20 cellular contexts compared by ENCODE assay signal in genomic region chr4:9486880-9487279, GRCh38. TPM values are rescaled to one million over a fixed set of nuclear protein-coding genes. Genes with fewer than 3 reads are reported as not detected.
"Had no signal": no experiment of that assay in that cellular context is flagged by ENCODE, and none has a peak within 500 bp of the region (broad histone marks: within the 10 kb centered on the region; RNA-seq: fewer than 3 reads in every experiment).

No MANE protein-coding gene starts in this region.

RNA-seq across cellular contexts. Expression of gene DEFB131A, which starts 42.7 kb away (rescaled TPM):
- total RNA-seq: activated naive CD4-positive, alpha-beta T cell treated with anti-CD3 and anti-CD28 coated beads for 36 hours; activated naive CD4-positive, alpha-beta T cell treated with anti-CD3 and anti-CD28 coated beads, Interleukin-2, amount 50 U/mL, for 72 hours; activated naive CD8-positive, alpha-beta T cell treated with anti-CD3 and anti-CD28 coated beads for 36 hours; activated naive CD8-positive, alpha-beta T cell treated with anti-CD3 and anti-CD28 coated beads, Interleukin-2, amount 10 ng/mL, durations not matched to agents 7 days and 5 days; activated T-cell treated with anti-CD3 and anti-CD28 coated beads, Interleukin-2, amount 50 U/mL, for 4 hours; activated T-cell treated with anti-CD3 and anti-CD28 coated beads, Interleukin-2, amount 50 U/mL, for 72 hours; activated T-helper 1 cell treated with anti-CD3 and anti-CD28 coated beads, Interleukin-12 subunit alpha, Interleukin-12 subunit beta, Interleukin-2, Interleukin-4 antibody, amounts not matched to agents 30 ng/mL and 10 ng/mL and 1 ng/mL, durations not matched to agents 14 hours and 24 hours and 36 hours; activated T-helper 17 cell treated with anti-CD3 and anti-CD28 coated beads, Interleukin-2, amount 50 U/mL, for 72 hours; activated T-helper 2 cell treated with anti-CD3 and anti-CD28 coated beads, Interferon-gamma antibody, Interleukin-2, Interleukin-4, amounts not matched to agents 10 μg/mL and 5 μg/mL and 100 μg/mL, durations not matched to agents 14 hours and 24 hours and 36 hours; adrenal gland; aorta; ascending aorta; astrocyte; body of pancreas; breast epithelium; bronchial epithelial cell; cardiac muscle cell; cardiac septum; cerebellum had no signal
- polyA plus RNA-seq: adipose tissue, adrenal gland, aorta, cardiac muscle cell had no signal
